In genomic region chr3:142976621-142977398, GRCh38 we compare ENCODE assay signal across 1 cellular context.
TF ChIP-seq lines count a peak whose summit lies in the region.

No MANE protein-coding gene starts in this region.

TF ChIP-seq in HEK293, 187 proteins besides CTCF, POLR2A, EP300 and RAD21 (continued from another document):
- TF ChIP-seq ZSCAN18 (tag by site-specific recombination; IDR thresholded peaks at IDR 0.05) (no peak), WT1 (tag by site-specific recombination; IDR thresholded peaks at IDR 0.05) (no peak), ZBTB20 (tag by site-specific recombination; IDR thresholded peaks at IDR 0.05) (peak; percentile 97), ZNF362 (tag by site-specific recombination; IDR thresholded peaks at IDR 0.05) (no peak), ZBTB26 (tag by site-specific recombination; optimal IDR thresholded peaks at IDR 0.05) (no peak), ZNF600 (tag by site-specific recombination; IDR thresholded peaks at IDR 0.05) (peak; percentile 69), ZNF169 (tag by site-specific recombination; IDR thresholded peaks at IDR 0.05) (no peak), ZSCAN5A (tag by site-specific recombination; IDR thresholded peaks at IDR 0.05) (no peak), ZNF112 (tag by site-specific recombination; IDR thresholded peaks at IDR 0.05) (no peak), SETDB1 (IDR thresholded peaks at IDR 0.05; ENCODE audit: insufficient read length, low read length) (peak; percentile 39), ZFHX2 (tag by site-specific recombination; conservative IDR thresholded peaks at IDR 0.05) (no peak), ZNF341 (tag by site-specific recombination; IDR thresholded peaks at IDR 0.05; ENCODE audit: low read depth) (no peak), ZNF629 (tag by site-specific recombination; IDR thresholded peaks at IDR 0.05) (peak; percentile 57; the same call in 1 of the 2 replicates), ZNF501 (tag by site-specific recombination; IDR thresholded peaks at IDR 0.05) (no peak), ZNF311 (tag by site-specific recombination; IDR thresholded peaks at IDR 0.05; ENCODE audit: borderline replicate concordance) (no peak), ZNF175 (tag by site-specific recombination; IDR thresholded peaks at IDR 0.05) (no peak), ZNF202 (tag by site-specific recombination; IDR thresholded peaks at IDR 0.05; ENCODE audit: borderline replicate concordance) (no peak), ZXDB (tag by site-specific recombination; IDR thresholded peaks at IDR 0.05) (0 out of 2 replicates have a peak, but pooled peaks have one; percentile 13), ZBTB49 (tag by site-specific recombination; IDR thresholded peaks at IDR 0.05; ENCODE audit: low read depth) (no peak), ZBTB17 (tag by site-specific recombination; IDR thresholded peaks at IDR 0.05) (peak; percentile 87), ZNF274 (IDR thresholded peaks at IDR 0.05; ENCODE audit: low read length) (no peak), ZNF274 (tag by site-specific recombination; IDR thresholded peaks at IDR 0.05; ENCODE audit: borderline replicate concordance) (no peak), PATZ1 (tag by site-specific recombination; IDR thresholded peaks at IDR 0.05) (no peak), SCRT1 (tag by site-specific recombination; IDR thresholded peaks at IDR 0.05; ENCODE audit: borderline replicate concordance) (no peak), GLIS2 (tag by site-specific recombination; IDR thresholded peaks at IDR 0.05) (no peak), ZNF639 (tag by site-specific recombination; IDR thresholded peaks at IDR 0.05) (no peak), ZNF366 (tag by site-specific recombination; conservative IDR thresholded peaks at IDR 0.05) (peak; percentile 85), ZNF654 (tag by site-specific recombination; IDR thresholded peaks at IDR 0.05; ENCODE audit: low read depth) (0 out of 2 replicates have a peak, but pooled peaks have one; percentile 6), ZNF121 (tag by site-specific recombination; IDR thresholded peaks at IDR 0.05) (no peak)
TF ChIP-seq in HEK293: peak in this region for 15.
